ENCODE assay signal across 29 cellular contexts in the genomic region with DNA sequence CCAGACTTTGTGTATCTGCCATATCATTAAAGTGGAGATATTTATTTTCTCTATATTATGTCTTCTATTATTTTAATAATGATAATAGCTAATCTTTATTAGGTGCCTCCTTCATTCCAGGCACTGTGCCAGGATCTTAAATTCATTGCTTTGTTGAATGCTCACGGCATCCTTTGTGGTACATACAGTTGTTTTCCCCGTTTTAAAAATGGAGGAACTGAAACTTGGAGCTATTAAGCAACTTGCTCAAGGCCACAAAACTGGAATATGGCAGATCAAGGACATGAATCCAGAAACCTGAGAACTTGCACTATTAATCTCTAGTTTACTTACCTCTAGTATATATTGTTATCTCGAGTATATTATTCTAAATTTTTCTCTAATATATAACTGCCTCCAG. TPM values are rescaled to one million over a fixed set of nuclear protein-coding genes. Genes with fewer than 3 reads are reported as not detected.
"Had no signal": no experiment of that assay in that cellular context is flagged by ENCODE, and none has a peak within 500 bp of the region (broad histone marks: within the 10 kb centered on the region; RNA-seq: fewer than 3 reads in every experiment).

No MANE protein-coding gene starts in this region.

- H3K36me3 Mint-ChIP-seq: activated CD8-positive, alpha-beta memory T cell treated with anti-CD3 and anti-CD28 coated beads, Interleukin-2, amount 10 ng/mL, durations not matched to agents 7 days and 5 days; activated naive CD4-positive, alpha-beta T cell treated with anti-CD3 and anti-CD28 coated beads, Interleukin-2, amount 50 U/mL, for 24 hours had no signal

- H3K9me3 Mint-ChIP-seq: activated B cell treated with CpG ODN at 0.5 μM for 24 hours; activated CD4-positive, alpha-beta T cell treated with anti-CD3 and anti-CD28 coated beads, Interleukin-2, amount 10 ng/mL, durations not matched to agents 24 days and 14 days; activated naive CD4-positive, alpha-beta T cell treated with anti-CD3 and anti-CD28 coated beads, Interleukin-2, amount 50 U/mL, for 24 hours; activated T-cell treated with anti-CD3 and anti-CD28 coated beads, Interleukin-2, amount 50 U/mL, for 24 hours; activated T-helper 1 cell treated with anti-CD3 and anti-CD28 coated beads, Interleukin-12 subunit alpha, Interleukin-12 subunit beta, Interleukin-2, Interleukin-4 antibody, amounts not matched to agents 30 ng/mL and 10 ng/mL and 1 ng/mL, durations not matched to agents 14 hours and 24 hours and 36 hours had no signal

- H3K27me3 Mint-ChIP-seq: activated B cell treated with CpG ODN at 0.5 μM for 24 hours; activated CD4-positive, alpha-beta T cell treated with anti-CD3 and anti-CD28 coated beads, Interleukin-2, amount 10 ng/mL, durations not matched to agents 24 days and 14 days; activated CD8-positive, alpha-beta memory T cell treated with anti-CD3 and anti-CD28 coated beads, Interleukin-2, amount 10 ng/mL, durations not matched to agents 7 days and 5 days; activated naive CD4-positive, alpha-beta T cell treated with anti-CD3 and anti-CD28 coated beads, Interleukin-2, amount 50 U/mL, for 24 hours; activated T-cell treated with anti-CD3 and anti-CD28 coated beads, Interleukin-2, amount 50 U/mL, for 24 hours had no signal

- DNase-seq: activated B cell treated with CpG ODN at 0.5 μM for 24 hours; activated CD4-positive, alpha-beta T cell treated with anti-CD3 and anti-CD28 coated beads for 1 hour; activated CD4-positive, alpha-beta T cell treated with anti-CD3 and anti-CD28 coated beads, Interleukin-2, amount 10 ng/mL, durations not matched to agents 24 days and 14 days; activated CD4-positive, alpha-beta T cell treated with anti-CD3 and anti-CD28 coated beads, Interleukin-2, amount 50 U/mL, for 48 hours; activated CD8-positive, alpha-beta memory T cell treated with anti-CD3 and anti-CD28 coated beads, Interleukin-2, amount 10 ng/mL, durations not matched to agents 7 days and 5 days; activated effector memory CD4-positive, alpha-beta T cell treated with Interleukin-2 at 50 U/mL for 16 hours; activated naive CD4-positive, alpha-beta T cell; activated T-cell treated with anti-CD3 and anti-CD28 coated beads, Interleukin-2, amount 50 U/mL, for 24 hours; aorta; caudate nucleus; colonic mucosa; MG63; NCI-H1105; NCI-H1436; NCI-H187; NCI-H2081; NCI-H2227 treated with DMSO at 0.1 percent for 48 hours; NCI-H446 treated with DMSO at 0.1 percent for 48 hours; NCI-H524 treated with DMSO at 0.1 percent for 48 hours; NCI-H774; Right ventricle myocardium superior; T-helper 17 cell; T-helper 9 cell had no signal

- H3K27ac Mint-ChIP-seq: activated B cell treated with CpG ODN at 0.5 μM for 24 hours; activated CD4-positive, alpha-beta T cell treated with anti-CD3 and anti-CD28 coated beads, Interleukin-2, amount 10 ng/mL, durations not matched to agents 24 days and 14 days; activated CD8-positive, alpha-beta memory T cell treated with anti-CD3 and anti-CD28 coated beads, Interleukin-2, amount 10 ng/mL, durations not matched to agents 7 days and 5 days; activated naive CD4-positive, alpha-beta T cell treated with anti-CD3 and anti-CD28 coated beads, Interleukin-2, amount 50 U/mL, for 24 hours; activated T-cell treated with anti-CD3 and anti-CD28 coated beads, Interleukin-2, amount 50 U/mL, for 24 hours; activated T-helper 1 cell treated with anti-CD3 and anti-CD28 coated beads, Interleukin-12 subunit alpha, Interleukin-12 subunit beta, Interleukin-2, Interleukin-4 antibody, amounts not matched to agents 30 ng/mL and 10 ng/mL and 1 ng/mL, durations not matched to agents 14 hours and 24 hours and 36 hours; T-helper 17 cell had no signal

- H3K4me3 Mint-ChIP-seq: activated B cell treated with CpG ODN at 0.5 μM for 24 hours; activated CD4-positive, alpha-beta T cell treated with anti-CD3 and anti-CD28 coated beads, Interleukin-2, amount 10 ng/mL, durations not matched to agents 24 days and 14 days; activated CD8-positive, alpha-beta memory T cell treated with anti-CD3 and anti-CD28 coated beads, Interleukin-2, amount 10 ng/mL, durations not matched to agents 7 days and 5 days; activated naive CD4-positive, alpha-beta T cell treated with anti-CD3 and anti-CD28 coated beads, Interleukin-2, amount 50 U/mL, for 24 hours; activated T-cell treated with anti-CD3 and anti-CD28 coated beads, Interleukin-2, amount 50 U/mL, for 24 hours; activated T-helper 1 cell treated with anti-CD3 and anti-CD28 coated beads, Interleukin-12 subunit alpha, Interleukin-12 subunit beta, Interleukin-2, Interleukin-4 antibody, amounts not matched to agents 30 ng/mL and 10 ng/mL and 1 ng/mL, durations not matched to agents 14 hours and 24 hours and 36 hours; T-helper 17 cell had no signal

- H3K4me1 Mint-ChIP-seq: activated B cell treated with CpG ODN at 0.5 μM for 24 hours; activated CD4-positive, alpha-beta T cell treated with anti-CD3 and anti-CD28 coated beads, Interleukin-2, amount 10 ng/mL, durations not matched to agents 24 days and 14 days; activated CD8-positive, alpha-beta memory T cell treated with anti-CD3 and anti-CD28 coated beads, Interleukin-2, amount 10 ng/mL, durations not matched to agents 7 days and 5 days; activated naive CD4-positive, alpha-beta T cell treated with anti-CD3 and anti-CD28 coated beads, Interleukin-2, amount 50 U/mL, for 24 hours; T-helper 17 cell had no signal

- ATAC-seq: activated CD8-positive, alpha-beta memory T cell treated with anti-CD3 and anti-CD28 coated beads, Interleukin-2, amount 10 ng/mL, durations not matched to agents 7 days and 5 days; Panc1; T-helper 17 cell had no signal

RNA-seq across cellular contexts. Expression of gene PPP3R2, which starts 41.5 kb away (rescaled TPM):
- total RNA-seq: activated B cell treated with CpG ODN at 0.5 μM for 24 hours; activated CD4-positive, alpha-beta T cell treated with anti-CD3 and anti-CD28 coated beads, Interleukin-2, amount 10 ng/mL, durations not matched to agents 24 days and 14 days; activated CD8-positive, alpha-beta memory T cell treated with anti-CD3 and anti-CD28 coated beads, Interleukin-2, amount 10 ng/mL, durations not matched to agents 7 days and 5 days; activated T-helper 1 cell treated with anti-CD3 and anti-CD28 coated beads, Interleukin-12 subunit alpha, Interleukin-12 subunit beta, Interleukin-2, Interleukin-4 antibody, amounts not matched to agents 30 ng/mL and 10 ng/mL and 1 ng/mL, durations not matched to agents 14 hours and 24 hours and 36 hours; aorta; breast epithelium; colonic mucosa; OCI-LY7; Right ventricle myocardium superior; SK-MEL-5; T-helper 17 cell had no signal
